In genomic region chr1:167601442-167602380, GRCh38 we compare ENCODE assay signal across 8 cellular contexts. TPM values are rescaled to one million over a fixed set of nuclear protein-coding genes. Genes with fewer than 3 reads are reported as not detected.
DNase-seq lines count a peak whose midpoint lies in the region; ATAC-seq and TF ChIP-seq lines count a peak whose summit lies in the region.

No MANE protein-coding gene starts in this region.

- H3K27me3 Mint-ChIP-seq in T-helper 2 cell treated with Interferon-gamma antibody and Interleukin-4, amounts not matched to agents 5 μg/mL and 100 μg/mL, for 36 hours (ENCODE audit: low read depth), result no peaks in the 10 kb centered on the region
- H3K27me3 Mint-ChIP-seq in stimulated activated naive CD8-positive, alpha-beta T cell treated with anti-CD3 and anti-CD28 coated beads, Interleukin-15, amount 100 ng/mL, for 72 hours, result no peaks in the 10 kb centered on the region

- peak overlapping the region; percentile 65 for H3K27ac ChIP-seq in left ventricle myocardium inferior (replicated peaks)

- peaks cover under 1% of the 10 kb centered on the region for H3K9me3 ChIP-seq in left ventricle myocardium inferior (replicated peaks)

- peaks cover 3% of the 10 kb centered on the region for H3K9me3 Mint-ChIP-seq in T-helper 2 cell treated with Interferon-gamma antibody and Interleukin-4, amounts not matched to agents 5 μg/mL and 100 μg/mL, for 36 hours
- H3K9me3 Mint-ChIP-seq in stimulated activated naive CD8-positive, alpha-beta T cell treated with anti-CD3 and anti-CD28 coated beads, Interleukin-15, amount 100 ng/mL, for 72 hours, result peaks cover 2 to 7% of the 10 kb centered on the region in 2 donors

- H3K4me3 Mint-ChIP-seq in T-helper 2 cell treated with Interferon-gamma antibody and Interleukin-4, amounts not matched to agents 5 μg/mL and 100 μg/mL, for 36 hours, result peak overlapping the region; percentile 72
- peak overlapping the region; percentile 67 to 76 for H3K4me3 Mint-ChIP-seq in stimulated activated naive CD8-positive, alpha-beta T cell treated with anti-CD3 and anti-CD28 coated beads, Interleukin-15, amount 100 ng/mL, for 72 hours

- H3K36me3 ChIP-seq in left ventricle myocardium inferior, result no peaks in the 10 kb centered on the region

- peaks cover 44% of the 10 kb centered on the region for H3K4me1 Mint-ChIP-seq in T-helper 2 cell treated with Interferon-gamma antibody and Interleukin-4, amounts not matched to agents 5 μg/mL and 100 μg/mL, for 36 hours (ENCODE audit: low read depth)
- peaks cover 39% of the 10 kb centered on the region for H3K4me1 Mint-ChIP-seq in stimulated activated naive CD8-positive, alpha-beta T cell treated with anti-CD3 and anti-CD28 coated beads, Interleukin-15, amount 100 ng/mL, for 72 hours

- intact Hi-C loops in left ventricle myocardium inferior (cut with micrococcal nuclease), result loop anchor here (2.0 to 10.0 kb wide), 2 partner anchors 85 to 203 kb away; no protein-coding TSS in a partner anchor

- H3K36me3 Mint-ChIP-seq in T-helper 2 cell treated with Interferon-gamma antibody and Interleukin-4, amounts not matched to agents 5 μg/mL and 100 μg/mL, for 36 hours (ENCODE audit: low read depth), result peaks cover 15% of the 10 kb centered on the region

- H3K27me3 ChIP-seq in left ventricle myocardium inferior (ENCODE audit: low read depth), result no peaks in the 10 kb centered on the region

- no peak for ATAC-seq in stimulated activated naive CD8-positive, alpha-beta T cell treated with anti-CD3 and anti-CD28 coated beads, Interleukin-15, amount 100 ng/mL, for 72 hours
- ATAC-seq in HG03097 (IDR thresholded peaks at IDR 0.05; ENCODE audit: low FRiP score, unreplicated experiment), result no peak
- no peak for ATAC-seq in HG03159 (IDR thresholded peaks at IDR 0.05; ENCODE audit: unreplicated experiment)

- no peak for TF ChIP-seq CTCF in left ventricle myocardium inferior (IDR thresholded peaks at IDR 0.05; ENCODE audit: borderline replicate concordance)

- H3K27ac Mint-ChIP-seq in T-helper 2 cell treated with Interferon-gamma antibody and Interleukin-4, amounts not matched to agents 5 μg/mL and 100 μg/mL, for 36 hours, result peak overlapping the region; percentile 70
- H3K27ac Mint-ChIP-seq in stimulated activated naive CD8-positive, alpha-beta T cell treated with anti-CD3 and anti-CD28 coated beads, Interleukin-15, amount 100 ng/mL, for 72 hours, result peak overlapping the region; percentile 91 to 97

- peaks cover 35% of the 10 kb centered on the region for H3K4me1 ChIP-seq in left ventricle myocardium inferior

- peak; percentile 41 for DNase-seq in NK-92 treated with Interleukin-12 subunit alpha and Interleukin-12 subunit beta, amount 100 ng/mL, for 24 hours (lab: John Stamatoyannopoulos, UW)
- DNase-seq in NK-92 (lab: John Stamatoyannopoulos, UW; ENCODE audit: unreplicated experiment) (no peak), left ventricle myocardium inferior (peak; percentile 40)
- DNase-seq in T-helper 2 cell treated with Interferon-gamma antibody and Interleukin-4, amounts not matched to agents 5 μg/mL and 100 μg/mL, for 36 hours (ENCODE audit: low spot score), result no peak
- no peak for DNase-seq in stimulated activated naive CD8-positive, alpha-beta T cell treated with anti-CD3 and anti-CD28 coated beads, Interleukin-15, amount 100 ng/mL, for 72 hours
- DNase-seq in effector CD8-positive, alpha-beta T cell (lab: John Stamatoyannopoulos, UW), result no peak

- no peak overlapping the region for H3K4me3 ChIP-seq in left ventricle myocardium inferior

RNA-seq across cellular contexts. Expression of gene RCSD1, which starts 28.3 kb away (rescaled TPM):
- total RNA-seq in left ventricle myocardium inferior, result 42.7 TPM

RNA-seq across cellular contexts. Expression of gene CREG1, which starts 48.1 kb away (rescaled TPM):
- 81.3 TPM for total RNA-seq in left ventricle myocardium inferior

Comparison
In these comparisons a context has a peak if more than half of its experiments do, and no peak if none do; other contexts are left out.
1. DNase-seq: peak in NK-92 treated with Interleukin-12 subunit alpha and Interleukin-12 subunit beta, amount 100 ng/mL, for 24 hours (single experiment) and left ventricle myocardium inferior (single experiment); none in NK-92 (single experiment), T-helper 2 cell treated with Interferon-gamma antibody and Interleukin-4, amounts not matched to agents 5 μg/mL and 100 μg/mL, for 36 hours (single experiment), stimulated activated naive CD8-positive, alpha-beta T cell treated with anti-CD3 and anti-CD28 coated beads, Interleukin-15, amount 100 ng/mL, for 72 hours (0 of 2) and effector CD8-positive, alpha-beta T cell (single experiment).